In the genomic region with DNA sequence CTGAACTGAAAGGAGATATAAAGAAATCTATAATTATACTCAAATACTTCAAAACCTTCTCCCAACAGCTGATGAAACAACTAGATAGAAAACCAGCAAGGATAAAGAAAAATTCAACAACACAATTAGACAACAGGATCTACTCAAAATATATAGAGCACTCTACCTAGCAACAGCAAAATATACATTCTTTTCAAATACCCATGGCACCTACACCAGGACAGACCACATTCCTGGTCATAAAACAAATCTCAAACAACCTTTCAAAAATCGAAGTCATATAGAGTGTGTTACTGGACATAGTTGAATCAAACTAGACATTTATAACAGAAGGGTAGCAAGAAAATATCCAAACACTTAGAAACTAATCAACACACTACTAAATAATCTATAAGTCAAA, we compare ENCODE assay signal across 19 cellular contexts. TPM values are rescaled to one million over a fixed set of nuclear protein-coding genes. Genes with fewer than 3 reads are reported as not detected.
DNase-seq lines count a peak whose midpoint lies in the region; ATAC-seq and TF ChIP-seq lines count a peak whose summit lies in the region.
"Had no signal": no experiment of that assay in that cellular context is flagged by ENCODE, and none has a peak within 500 bp of the region (broad histone marks: within the 10 kb centered on the region; RNA-seq: fewer than 3 reads in every experiment).

No MANE protein-coding gene starts in this region.

- H3K4me3 Mint-ChIP-seq in endodermal cell, result no peak overlapping the region
- H3K4me3 Mint-ChIP-seq in nephron progenitor cell, result no peak overlapping the region
- H3K4me3 Mint-ChIP-seq: CD4-positive, alpha-beta T cell; CD8-positive, alpha-beta memory T cell; HFFc6 had no signal

- dilution Hi-C loops in mammary epithelial cell (cut with HindIII; ENCODE audit: low sequenced_read_pairs), result no loop called here

- H2AFZ ChIP-seq in mammary epithelial cell (ENCODE audit: low read depth, low read length), result no peak overlapping the region

- H3K4me3 ChIP-seq in mammary epithelial cell (replicated peaks in 1 of 3; ENCODE audit: insufficient read depth in 1 of 3, low read depth in 2 of 3, low read length in 3 of 3) (no peak overlapping the region), endodermal cell (ENCODE audit: low read length) (no peak overlapping the region)
- H3K4me3 ChIP-seq: GM12878, HAP-1 had no signal

- no peak overlapping the region for H3K4me2 ChIP-seq in mammary epithelial cell (ENCODE audit: insufficient read depth, low read depth, low read length)

- intact Hi-C loops in mammary epithelial cell (cut with micrococcal nuclease), result no loop called here

- H3K27ac Mint-ChIP-seq in endodermal cell, result peak overlapping the region; percentile 26
- H3K27ac Mint-ChIP-seq in nephron progenitor cell, result peak overlapping the region; percentile 82
- H3K27ac Mint-ChIP-seq: CD4-positive, alpha-beta T cell; HFFc6 had no signal

- 67% methylated on average over 1 of the region's 1 CpG for WGBS in mammary epithelial cell (ENCODE audit: low coverage, missing lambda C conversion rate)
- 75% methylated on average over 1 of the region's 1 CpG; no CpG with 5 or more reads in 1 of the 2 experiments for WGBS in endodermal cell (ENCODE audit: insufficient coverage in 1 of 2, insufficient read length in 1 of 2), 2 experiments

- no peaks in the 10 kb centered on the region for H3K36me3 ChIP-seq in mammary epithelial cell (ENCODE audit: insufficient read depth, low read length)
- H3K36me3 ChIP-seq in endodermal cell (ENCODE audit: control insufficient read depth, insufficient read depth, low read length), result peaks cover 25% of the 10 kb centered on the region
- H3K36me3 ChIP-seq: HAP-1 had no signal

- no peaks in the 10 kb centered on the region for H4K20me1 ChIP-seq in mammary epithelial cell (ENCODE audit: insufficient read depth, low read length)

- no peak overlapping the region for H3K27ac ChIP-seq in mammary epithelial cell (ENCODE audit: insufficient read depth, low read depth, low read length)
- no peak overlapping the region for H3K27ac ChIP-seq in endodermal cell (ENCODE audit: low read depth, low read length)

- H3K36me3 Mint-ChIP-seq in endodermal cell (ENCODE audit: low read depth), result peaks cover 35% of the 10 kb centered on the region
- H3K36me3 Mint-ChIP-seq in nephron progenitor cell (ENCODE audit: low read depth), result peaks cover 86% of the 10 kb centered on the region

- DNase-seq in T47D (ENCODE audit: low read depth in 1 of 2, low spot score in 1 of 2) (peak; percentile 33 to 68), mammary epithelial cell (no peak), endodermal cell (no peak), nephron progenitor cell (no peak), LoVo (ENCODE audit: low spot score) (no peak)
- no peak for DNase-seq in activated CD4-positive, CD25-positive, alpha-beta regulatory T cell (lab: John Stamatoyannopoulos, UW)
- DNase-seq: 8988T; C1 segment of cervical spinal cord; CD4-positive, alpha-beta T cell; CD8-positive, alpha-beta memory T cell; DMS 273 treated with DMSO at 0.1 percent for 48 hours; DMS79; EL; GDM1; GOT3; HFFc6 had no signal

- H3K79me2 ChIP-seq in mammary epithelial cell (ENCODE audit: insufficient read depth, low read length), result peaks cover 14% of the 10 kb centered on the region

- BruUV-seq in mammary epithelial cell (replicated peaks; lab: Mats Ljungman, UMichigan), result no TSS peak

- CTCF ChIA-PET in mammary epithelial cell (lab: Charles Lee; ENCODE audit: low non-redundant PET), result no interaction called here

- H3K27me3 ChIP-seq in mammary epithelial cell (ENCODE audit: insufficient read depth, low read length), result no peaks in the 10 kb centered on the region
- H3K27me3 ChIP-seq in endodermal cell (ENCODE audit: control insufficient read depth, insufficient read depth, low read length, poor library complexity, severe bottlenecking), result no peaks in the 10 kb centered on the region

- H3K4me1 Mint-ChIP-seq in endodermal cell (peaks cover 8% of the 10 kb centered on the region), nephron progenitor cell (peaks cover 6% of the 10 kb centered on the region)

- ATAC-seq in HG03378 (IDR thresholded peaks at IDR 0.05; ENCODE audit: unreplicated experiment), result no peak
- ATAC-seq: GM12878 had no signal

- TF ChIP-seq CTCF in mammary epithelial cell (conservative IDR thresholded peaks at IDR 0.05 in 1 of 2, IDR thresholded peaks at IDR 0.05 in 1 of 2; ENCODE audit: extremely low read depth in 1 of 2, insufficient read depth in 1 of 2, low read depth in 1 of 2, low read length in 2 of 2) (no peak), endodermal cell (conservative IDR thresholded peaks at IDR 0.05) (no peak), nephron progenitor cell (IDR thresholded peaks at IDR 0.05) (no peak)

- H3K9ac ChIP-seq in mammary epithelial cell (ENCODE audit: insufficient read depth, low read length), result no peak overlapping the region
- H3K9ac ChIP-seq in endodermal cell (ENCODE audit: extremely low read depth, low read length, poor library complexity, severe bottlenecking), result no peak overlapping the region

- in situ Hi-C loops in T47D (cut with HindIII; ENCODE audit: low pct_unique_long_range_greater_than_20kb, low sequenced_read_pairs), result no loop called here
- in situ Hi-C loops in mammary epithelial cell (cut with MboI; ENCODE audit: low sequenced_read_pairs in 2 of 2), result no loop called here

- H3K9me3 ChIP-seq in mammary epithelial cell (replicated peaks; ENCODE audit: insufficient read depth, low read length), result no peaks in the 10 kb centered on the region
- H3K9me3 ChIP-seq in endodermal cell (ENCODE audit: control insufficient read depth, low read length), result peaks cover 8% of the 10 kb centered on the region
- H3K9me3 ChIP-seq: HAP-1 had no signal

- H3K27me3 Mint-ChIP-seq in endodermal cell (ENCODE audit: insufficient read depth) (no peaks in the 10 kb centered on the region), nephron progenitor cell (ENCODE audit: low read depth, poor library complexity) (peaks cover 10% of the 10 kb centered on the region)
- H3K27me3 Mint-ChIP-seq: CD4-positive, alpha-beta T cell; CD8-positive, alpha-beta memory T cell had no signal

- H3K9me3 Mint-ChIP-seq in endodermal cell (no peaks in the 10 kb centered on the region), nephron progenitor cell (peaks cover 59% of the 10 kb centered on the region)
- H3K9me3 Mint-ChIP-seq: CD4-positive, alpha-beta T cell; CD8-positive, alpha-beta memory T cell; HFFc6 had no signal

- H3K4me1 ChIP-seq in mammary epithelial cell (ENCODE audit: insufficient read depth, low read length) (no peaks in the 10 kb centered on the region), endodermal cell (ENCODE audit: control insufficient read depth, insufficient read depth, low read length) (peaks cover 5% of the 10 kb centered on the region)

RNA-seq across cellular contexts. Expression of gene RNF24, which starts 43.2 kb away (rescaled TPM):
- total RNA-seq in mammary epithelial cell (10 to 100 TPM in 1 of 2 donors, 1 to 10 TPM in 1; 8.8 to 13.5 TPM), endodermal cell (10 to 100 TPM; 22.8 to 26.1 TPM)
- 5.9 TPM for polyA plus RNA-seq in mammary epithelial cell
- polyA minus RNA-seq in mammary epithelial cell, result 15.0 TPM
- polyA plus RNA-seq in endodermal cell (2013, experiment 1 of 2), result 26.2 TPM
- polyA plus RNA-seq in endodermal cell (2013, experiment 2 of 2), result 27.0 TPM

Comparison
In these comparisons a context has a peak if more than half of its experiments do, and no peak if none do; other contexts are left out.
1. DNase-seq: peak in T47D (2 of 2); none in mammary epithelial cell (single experiment), endodermal cell (single experiment), nephron progenitor cell (single experiment), activated CD4-positive, CD25-positive, alpha-beta regulatory T cell (0 of 4) and LoVo (single experiment).